9 cellular contexts compared by ENCODE assay signal in genomic region chr1:41673355-41673754, GRCh38.
DNase-seq lines count a peak whose midpoint lies in the region; ATAC-seq and TF ChIP-seq lines count a peak whose summit lies in the region.
"Had no signal": no experiment of that assay in that cellular context is flagged by ENCODE, and none has a peak within 500 bp of the region (broad histone marks: within the 10 kb centered on the region; RNA-seq: fewer than 3 reads in every experiment).

No MANE protein-coding gene starts in this region.

- no peaks in the 10 kb centered on the region for H3K9me2 ChIP-seq in hepatocyte (replicated peaks; ENCODE audit: insufficient read depth)

- no peak overlapping the region for H3K4me3 ChIP-seq in hepatocyte
- H3K4me3 ChIP-seq: pancreas had no signal

- TF ChIP-seq CTCF in GM10266 (IDR thresholded peaks at IDR 0.05; ENCODE audit: control insufficient read depth, insufficient read depth, low read depth, missing control alignments): no peak
- TF ChIP-seq CTCF in hepatocyte (IDR thresholded peaks at IDR 0.05; ENCODE audit: poor library complexity): no peak

- DNase-seq in GM10266 (ENCODE audit: extremely low spot score) (peak; percentile 59), T-helper 9 cell (peak; percentile 30), hepatocyte (ENCODE audit: low spot score) (no peak), NCI-H146 (lab: John Stamatoyannopoulos, UW) (no peak), superior temporal gyrus (ENCODE audit: extremely low spot score) (no peak), nucleus accumbens (lab: John Stamatoyannopoulos, UW) (no peak)
- DNase-seq: pancreas had no signal

- H3K27me3 ChIP-seq in hepatocyte: no peaks in the 10 kb centered on the region
- H3K27me3 ChIP-seq: pancreas had no signal

- H3K4me1 ChIP-seq in hepatocyte (ENCODE audit: insufficient read depth): peaks cover 19% of the 10 kb centered on the region
- H3K4me1 ChIP-seq: pancreas had no signal

- H2AFZ ChIP-seq in hepatocyte: no peak overlapping the region

- no peak overlapping the region for H3K4me2 ChIP-seq in hepatocyte

- H3K9me3 ChIP-seq in hepatocyte (ENCODE audit: low read depth): no peaks in the 10 kb centered on the region
- H3K9me3 ChIP-seq: pancreas had no signal

- no peaks in the 10 kb centered on the region for H3K36me3 ChIP-seq in hepatocyte (replicated peaks; ENCODE audit: insufficient read depth, low read depth)
- H3K36me3 ChIP-seq: pancreas had no signal

- no peaks in the 10 kb centered on the region for H4K20me1 ChIP-seq in hepatocyte (ENCODE audit: insufficient read depth, poor library complexity, severe bottlenecking)

- peak overlapping the region; percentile 85 for H3K27ac ChIP-seq in hepatocyte
- H3K27ac ChIP-seq: pancreas had no signal

- ATAC-seq in HG02623 (IDR thresholded peaks at IDR 0.05; ENCODE audit: unreplicated experiment): peak; percentile 61
- ATAC-seq in GM18870 (IDR thresholded peaks at IDR 0.05; ENCODE audit: unreplicated experiment): no peak

- WGBS in hepatocyte (ENCODE audit: low lambda C conversion rate, missing lambda C conversion rate): 59% methylated on average over 4 of the region's 4 CpGs

- H3K79me2 ChIP-seq in hepatocyte: no peaks in the 10 kb centered on the region

Comparison
In these comparisons a context has a peak if more than half of its experiments do, and no peak if none do; other contexts are left out.
1. DNase-seq: peak in GM10266 (single experiment) and T-helper 9 cell (single experiment); none in hepatocyte (single experiment), NCI-H146 (single experiment), superior temporal gyrus (single experiment) and nucleus accumbens (0 of 56).